In genomic region chr7:45057853-45058252, GRCh38 we compare ENCODE assay signal across 1 cellular context.
TF ChIP-seq lines count a peak whose summit lies in the region.

No MANE protein-coding gene starts in this region.

TF ChIP-seq in HepG2, 621 proteins besides CTCF, POLR2A, EP300 and RAD21:
- no peak for TF ChIP-seq ZNF276 (CRISPR knock-in tag; IDR thresholded peaks at IDR 0.05; ENCODE audit: low read depth)
- TF ChIP-seq SNRNP70 (IDR thresholded peaks at IDR 0.05; ENCODE audit: low read depth, low read length) = no peak
- no peak for TF ChIP-seq TCF7 (IDR thresholded peaks at IDR 0.05; ENCODE audit: low read depth)
- TF ChIP-seq PBX3 (CRISPR knock-in tag; IDR thresholded peaks at IDR 0.05; ENCODE audit: borderline replicate concordance) = no peak
- TF ChIP-seq HOMEZ (CRISPR knock-in tag; IDR thresholded peaks at IDR 0.05; ENCODE audit: low read depth) = peak; percentile 28; the same call in 1 of the 2 replicates
- no peak for TF ChIP-seq PCBP2 (optimal IDR thresholded peaks at IDR 0.05; ENCODE audit: low read depth, low read length, poor library complexity, severe bottlenecking)
- no peak for TF ChIP-seq ZNF414 (CRISPR knock-in tag; IDR thresholded peaks at IDR 0.05)
- TF ChIP-seq ZNF577 (CRISPR knock-in tag; IDR thresholded peaks at IDR 0.05; ENCODE audit: borderline replicate concordance, low read depth) = no peak
- 0 out of 2 replicates have a peak, but pooled peaks have one; percentile 27 for TF ChIP-seq FOSL2 (CRISPR knock-in tag; IDR thresholded peaks at IDR 0.05)
- TF ChIP-seq MEIS2 (CRISPR knock-in tag; IDR thresholded peaks at IDR 0.05) = no peak
- no peak for TF ChIP-seq ZNF572 (CRISPR knock-in tag; IDR thresholded peaks at IDR 0.05)
- TF ChIP-seq ZBTB26 (CRISPR knock-in tag; IDR thresholded peaks at IDR 0.05; ENCODE audit: borderline replicate concordance) = 0 out of 2 replicates have a peak, but pooled peaks have one; percentile 52
- TF ChIP-seq ATF2 (CRISPR knock-in tag; IDR thresholded peaks at IDR 0.05) = no peak
- no peak for TF ChIP-seq LBX2 (CRISPR knock-in tag; IDR thresholded peaks at IDR 0.05; ENCODE audit: borderline replicate concordance)
- no peak for TF ChIP-seq NFE2 (CRISPR knock-in tag; IDR thresholded peaks at IDR 0.05)
